ENCODE assay signal across 8 cellular contexts in the genomic region with DNA sequence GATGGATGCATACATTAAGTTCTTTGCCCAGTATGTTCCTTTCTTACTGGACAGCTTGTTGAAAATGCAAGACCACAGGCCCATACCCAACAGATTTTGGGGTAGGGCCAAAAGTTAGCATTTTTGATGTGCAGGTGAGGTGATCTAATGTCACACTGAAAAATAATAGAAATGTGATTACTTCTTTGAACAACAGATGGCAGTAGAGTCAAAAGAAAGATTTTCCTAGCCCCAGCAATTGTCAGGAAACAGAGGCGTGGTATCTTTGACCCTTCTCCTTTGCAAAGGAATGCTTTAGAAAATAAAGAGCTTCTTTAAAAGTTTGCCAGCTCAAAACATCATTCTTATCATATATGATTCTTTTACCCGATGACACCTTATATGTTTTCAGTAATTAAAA.
DNase-seq lines count a peak whose midpoint lies in the region; ATAC-seq, FAIRE-seq and TF ChIP-seq lines count a peak whose summit lies in the region.

No MANE protein-coding gene starts in this region.

- H2AFZ ChIP-seq in mesenchymal stem cell (ENCODE audit: low read depth, low read length) = no peak overlapping the region

- no peak overlapping the region for H3K4ac ChIP-seq in mesenchymal stem cell (ENCODE audit: low read depth in 1 of 2, low read length in 2 of 2)

- no peaks in the 10 kb centered on the region for H3K79me1 ChIP-seq in mesenchymal stem cell (replicated peaks; ENCODE audit: low read length, poor library complexity, severe bottlenecking)

- H3K27me3 ChIP-seq in colonic mucosa (no peaks in the 10 kb centered on the region), mesenchymal stem cell (ENCODE audit: control insufficient read depth in 1 of 2, insufficient read depth in 1 of 2, low read length in 2 of 2) (no peaks in the 10 kb centered on the region)

- H3K4me3 ChIP-seq in colonic mucosa (no peak overlapping the region), mesenchymal stem cell (ENCODE audit: insufficient read depth in 1 of 2, low read depth in 1 of 2, low read length in 2 of 2) (no peak overlapping the region)

- no peaks in the 10 kb centered on the region for H3K36me3 ChIP-seq in colonic mucosa
- H3K36me3 ChIP-seq in mesenchymal stem cell (ENCODE audit: control insufficient read depth in 1 of 2, insufficient read depth in 2 of 2, low read depth in 1 of 2, low read length in 2 of 2) = no peaks in the 10 kb centered on the region

- no peak overlapping the region for H2BK12ac ChIP-seq in mesenchymal stem cell (ENCODE audit: low read length in 2 of 2)

- FAIRE-seq in GM12891 (lab: Jason Lieb, UNC) = peak; percentile 23

- H3K9ac ChIP-seq in colonic mucosa (ENCODE audit: low read depth in 2 of 2, low read length in 2 of 2) = no peak overlapping the region
- H3K9ac ChIP-seq in mesenchymal stem cell (ENCODE audit: low read length) = no peak overlapping the region

- no peak overlapping the region for H2BK5ac ChIP-seq in mesenchymal stem cell (ENCODE audit: low read depth, low read length, poor library complexity, severe bottlenecking)

- 0% methylated on average over 1 of the region's 2 CpGs for WGBS in mesenchymal stem cell

- H3K27ac ChIP-seq in 22Rv1 (no peak overlapping the region), colonic mucosa (no peak overlapping the region), mesenchymal stem cell (ENCODE audit: low read length, poor library complexity, severe bottlenecking) (no peak overlapping the region)

- no peak overlapping the region for H4K91ac ChIP-seq in mesenchymal stem cell (ENCODE audit: low read length)

- H2BK15ac ChIP-seq in mesenchymal stem cell (ENCODE audit: low read depth, poor library complexity, severe bottlenecking) = no peak overlapping the region

- TF ChIP-seq POLR2A in GM12891 (IDR thresholded peaks at IDR 0.05; ENCODE audit: low read depth, low read length) = no peak

- H4K8ac ChIP-seq in mesenchymal stem cell (ENCODE audit: low read length) = no peak overlapping the region

- no peak for DNase-seq in GM12891 (ENCODE audit: insufficient read length, low spot score)
- peak; percentile 30 for DNase-seq in NCI-H345 (lab: John Stamatoyannopoulos, UW)
- no peak for DNase-seq in colonic mucosa
- peak; percentile 44 for DNase-seq in mesenchymal stem cell
- DNase-seq in activated CD4-positive, CD25-positive, alpha-beta regulatory T cell (lab: John Stamatoyannopoulos, UW) = no peak
- DNase-seq in stimulated activated CD4-positive, alpha-beta T cell treated with anti-CD3 and anti-CD28 coated beads, Interleukin-2, amount 100 ng/mL, for 24 hours = no peak

- H3K9me3 ChIP-seq in colonic mucosa (no peaks in the 10 kb centered on the region), mesenchymal stem cell (ENCODE audit: control insufficient read depth, low read length) (no peaks in the 10 kb centered on the region)

- intact Hi-C loops in colonic mucosa (cut with DNase I) = loop anchor here (10.0 kb wide), 1 partner anchor 1764 kb away; no protein-coding TSS in a partner anchor

- no peak overlapping the region for H2BK120ac ChIP-seq in mesenchymal stem cell (ENCODE audit: low read depth, low read length)

- no peak overlapping the region for H2AK5ac ChIP-seq in mesenchymal stem cell (ENCODE audit: low read length, severe bottlenecking)

- no peak overlapping the region for H3K18ac ChIP-seq in mesenchymal stem cell (ENCODE audit: low read depth in 1 of 2, low read length in 2 of 2)

- H3K23ac ChIP-seq in mesenchymal stem cell (ENCODE audit: low read length in 2 of 2) = no peak overlapping the region

- ATAC-seq in HG02981 (IDR thresholded peaks at IDR 0.05; ENCODE audit: unreplicated experiment) = peak; percentile 79

- H3K4me1 ChIP-seq in colonic mucosa = no peaks in the 10 kb centered on the region
- no peaks in the 10 kb centered on the region for H3K4me1 ChIP-seq in mesenchymal stem cell (ENCODE audit: control insufficient read depth, insufficient read depth, low read depth, low read length)

- TF ChIP-seq CTCF in 22Rv1 (IDR thresholded peaks at IDR 0.05) (peak; percentile 72), colonic mucosa (IDR thresholded peaks at IDR 0.05) (peak; percentile 32)

- no peak overlapping the region for H3K14ac ChIP-seq in mesenchymal stem cell (ENCODE audit: low read length in 2 of 2)

- no peak overlapping the region for H3K4me2 ChIP-seq in mesenchymal stem cell (ENCODE audit: low read length, poor library complexity, severe bottlenecking)

TF ChIP-seq in GM12891, 5 proteins besides CTCF, POLR2A, EP300 and RAD21:
- TF ChIP-seq TAF1 (IDR thresholded peaks at IDR 0.05; ENCODE audit: low read depth, low read length) (no peak), SPI1 (IDR thresholded peaks at IDR 0.05; ENCODE audit: low read depth, low read length) (no peak), POLR2AphosphoS5 (IDR thresholded peaks at IDR 0.05; ENCODE audit: low read depth, low read length) (no peak), PAX5 (IDR thresholded peaks at IDR 0.05; ENCODE audit: insufficient read depth, low read length, severe bottlenecking) (no peak), POU2F2 (IDR thresholded peaks at IDR 0.05; ENCODE audit: low read depth, low read length) (no peak)
TF ChIP-seq in GM12891: peak in this region for 0.

Comparison
In these comparisons a context has a peak if more than half of its experiments do, and no peak if none do; other contexts are left out.
1. DNase-seq: peak in NCI-H345 (single experiment) and mesenchymal stem cell (single experiment); none in GM12891 (single experiment), colonic mucosa (single experiment), activated CD4-positive, CD25-positive, alpha-beta regulatory T cell (0 of 4) and stimulated activated CD4-positive, alpha-beta T cell treated with anti-CD3 and anti-CD28 coated beads, Interleukin-2, amount 100 ng/mL, for 24 hours (0 of 2).